ENCODE assay signal across 9 cellular contexts in genomic region chr7:137981175-137981574, GRCh38. TPM values are rescaled to one million over a fixed set of nuclear protein-coding genes. Genes with fewer than 3 reads are reported as not detected.
DNase-seq lines count a peak whose midpoint lies in the region; ATAC-seq, FAIRE-seq and TF ChIP-seq lines count a peak whose summit lies in the region.
"Had no signal": no experiment of that assay in that cellular context is flagged by ENCODE, and none has a peak within 500 bp of the region (broad histone marks: within the 10 kb centered on the region; RNA-seq: fewer than 3 reads in every experiment).

No MANE protein-coding gene starts in this region.

- no TSS peak for BruUV-seq in endothelial cell of umbilical vein (replicated peaks; lab: Mats Ljungman, UMichigan)

- peaks cover 56% of the 10 kb centered on the region for H3K4me1 ChIP-seq in endothelial cell of umbilical vein (ENCODE audit: control insufficient read depth, extremely low read depth, insufficient read depth, low read length)
- peaks cover 84% of the 10 kb centered on the region for H3K4me1 ChIP-seq in skeletal muscle satellite cell (ENCODE audit: control insufficient read depth, insufficient read depth, low read length)
- H3K4me1 ChIP-seq in CD8-positive, alpha-beta memory T cell (ENCODE audit: insufficient read depth, low read length) = no peaks in the 10 kb centered on the region

- no peak for TF ChIP-seq CTCF in endothelial cell of umbilical vein (IDR thresholded peaks at IDR 0.05; ENCODE audit: extremely low read depth in 1 of 2, insufficient read depth in 1 of 2, low read depth in 1 of 2, low read length in 2 of 2)

- no peaks in the 10 kb centered on the region for H4K20me1 ChIP-seq in endothelial cell of umbilical vein (replicated peaks; ENCODE audit: control insufficient read depth, extremely low read depth, insufficient read depth, low read length)

- peak overlapping the region; percentile 32 for H3K27ac ChIP-seq in endothelial cell of umbilical vein (ENCODE audit: insufficient read depth, low read depth, low read length)
- H3K27ac ChIP-seq in CD8-positive, alpha-beta memory T cell (ENCODE audit: low read depth, low read length) = no peak overlapping the region

- H3K9me3 ChIP-seq in endothelial cell of umbilical vein (replicated peaks; ENCODE audit: control insufficient read depth, insufficient read depth, low read length) (no peaks in the 10 kb centered on the region), skeletal muscle satellite cell (replicated peaks; ENCODE audit: low read length) (no peaks in the 10 kb centered on the region)
- H3K9me3 ChIP-seq in CD8-positive, alpha-beta memory T cell (ENCODE audit: low read length) = no peaks in the 10 kb centered on the region

- H3K36me3 ChIP-seq in endothelial cell of umbilical vein (ENCODE audit: control insufficient read depth in 2 of 2, extremely low read depth in 1 of 2, insufficient read depth in 2 of 2, low read length in 2 of 2) (no peaks in the 10 kb centered on the region), skeletal muscle satellite cell (ENCODE audit: insufficient read depth, low read length) (peaks cover 6% of the 10 kb centered on the region)
- no peaks in the 10 kb centered on the region for H3K36me3 ChIP-seq in CD8-positive, alpha-beta memory T cell (ENCODE audit: insufficient read depth, low read length)

- CTCF ChIA-PET in endothelial cell of umbilical vein (lab: Charles Lee) = interaction anchor here (0.9 to 1.8 kb wide), 4 partner anchors 9 to 28 kb away, joined by 3 to 7 read pairs (median 3); partner anchors contain the start of gene CREB3L2
- CTCF ChIA-PET in CD8-positive, alpha-beta memory T cell (lab: Charles Lee) = interaction anchor here (1.4 kb wide), 1 partner anchor 77 kb away, joined by 4 read pairs; no protein-coding TSS in a partner anchor

- peak overlapping the region in 2 of 8 donors; percentile 49 to 52 for H3K27ac Mint-ChIP-seq in CD8-positive, alpha-beta memory T cell

- ATAC-seq in HG02938 (IDR thresholded peaks at IDR 0.05; ENCODE audit: unreplicated experiment) (peak; percentile 5), sciatic nerve (no peak)

- dilution Hi-C loops in endothelial cell of umbilical vein (cut with MboI; ENCODE audit: extremely low pct_ligation_motif_present, low sequenced_read_pairs) = no loop called here

- H3K79me2 ChIP-seq in endothelial cell of umbilical vein (ENCODE audit: control insufficient read depth, insufficient read depth, low read length) = peaks cover 78% of the 10 kb centered on the region

- H3K4me2 ChIP-seq in endothelial cell of umbilical vein (ENCODE audit: insufficient read depth, low read length) (peak overlapping the region; percentile 12), skeletal muscle satellite cell (ENCODE audit: low read length) (peak overlapping the region; percentile 39)

- H3K36me3 Mint-ChIP-seq in CD8-positive, alpha-beta memory T cell = peaks cover 19 to 29% (median 25%) of the 10 kb centered on the region in 3 donors

- DNase-seq in EH (ENCODE audit: low read depth) (peak; percentile 76), endothelial cell of umbilical vein (ENCODE audit: low read depth, low spot score) (no peak), sciatic nerve (ENCODE audit: low spot score) (no peak), medulla oblongata (ENCODE audit: extremely low spot score) (no peak)
- no peak for DNase-seq in CD8-positive, alpha-beta memory T cell
- no peak for DNase-seq in activated CD4-positive, alpha-beta T cell treated with anti-CD3 and anti-CD28 coated beads, Interleukin-2, amount 50 U/mL, for 1 hour
- DNase-seq: NCI-H69 had no signal

- H3K4me3 ChIP-seq in endothelial cell of umbilical vein (replicated peaks in 1 of 3; ENCODE audit: insufficient read depth in 1 of 3, low read depth in 1 of 3, low read length in 3 of 3) = no peak overlapping the region
- H3K4me3 ChIP-seq in skeletal muscle satellite cell (ENCODE audit: low read length) = no peak overlapping the region
- H3K4me3 ChIP-seq in CD8-positive, alpha-beta memory T cell (ENCODE audit: low read length) = no peak overlapping the region

- H3K27me3 Mint-ChIP-seq in CD8-positive, alpha-beta memory T cell = no peaks in the 10 kb centered on the region

- H3K9ac ChIP-seq in endothelial cell of umbilical vein (replicated peaks; ENCODE audit: extremely low read depth, insufficient read depth, low read length) (peak overlapping the region; percentile 6), skeletal muscle satellite cell (ENCODE audit: low read depth, low read length) (peak overlapping the region; percentile 69)

- H3K4me1 Mint-ChIP-seq in CD8-positive, alpha-beta memory T cell = peaks cover 23 to 36% (median 28%) of the 10 kb centered on the region in 3 donors

- TF ChIP-seq POLR2A in endothelial cell of umbilical vein (IDR thresholded peaks at IDR 0.05; ENCODE audit: low read depth, low read length) = no peak

- H3K27me3 ChIP-seq in endothelial cell of umbilical vein (ENCODE audit: control insufficient read depth in 2 of 2, insufficient read depth in 2 of 2, low read length in 2 of 2) (no peaks in the 10 kb centered on the region), skeletal muscle satellite cell (ENCODE audit: control insufficient read depth, insufficient read depth, low read length) (no peaks in the 10 kb centered on the region)
- H3K27me3 ChIP-seq in CD8-positive, alpha-beta memory T cell (ENCODE audit: insufficient read depth, low read length, poor library complexity, severe bottlenecking) = no peaks in the 10 kb centered on the region

- H2AFZ ChIP-seq in endothelial cell of umbilical vein (ENCODE audit: low read depth, low read length) = no peak overlapping the region

- intact Hi-C loops in endothelial cell of umbilical vein (cut with micrococcal nuclease) = no loop called here
- intact Hi-C loops in sciatic nerve (cut with DNase I) = no loop called here

- no peak for FAIRE-seq in endothelial cell of umbilical vein (lab: Jason Lieb, UNC)

- H3K9me1 ChIP-seq in endothelial cell of umbilical vein (replicated peaks; ENCODE audit: control insufficient read depth, extremely low read depth, insufficient read depth, low read length) = no peaks in the 10 kb centered on the region

- H3K4me3 Mint-ChIP-seq in CD8-positive, alpha-beta memory T cell = no peak overlapping the region

- H3K9me3 Mint-ChIP-seq in CD8-positive, alpha-beta memory T cell = peaks cover 0 to 9% (median 7%) of the 10 kb centered on the region in 5 donors

- POLR2A ChIA-PET in endothelial cell of umbilical vein (lab: Charles Lee) = no interaction called here
- POLR2A ChIA-PET in CD8-positive, alpha-beta memory T cell (lab: Charles Lee) = no interaction called here

TF ChIP-seq in endothelial cell of umbilical vein, 7 proteins besides CTCF, POLR2A, EP300 and RAD21:
- TF ChIP-seq EZH2 (IDR thresholded peaks at IDR 0.05; ENCODE audit: borderline replicate concordance, low read depth, low read length, severe bottlenecking) (no peak), GATA2 (IDR thresholded peaks at IDR 0.05; ENCODE audit: insufficient read depth, insufficient read length, low read depth, low read length) (no peak), FOS (IDR thresholded peaks at IDR 0.05; ENCODE audit: borderline replicate concordance, insufficient read depth, low read length) (no peak), MYC (IDR thresholded peaks at IDR 0.05; ENCODE audit: low read depth, low read length) (no peak), JUN (IDR thresholded peaks at IDR 0.05; ENCODE audit: borderline replicate concordance, insufficient read depth, insufficient read length, low read depth) (no peak), POLR2AphosphoS5 (IDR thresholded peaks at IDR 0.05; ENCODE audit: insufficient read depth, low read depth, low read length) (no peak)
- TF ChIP-seq, protein P1, sequence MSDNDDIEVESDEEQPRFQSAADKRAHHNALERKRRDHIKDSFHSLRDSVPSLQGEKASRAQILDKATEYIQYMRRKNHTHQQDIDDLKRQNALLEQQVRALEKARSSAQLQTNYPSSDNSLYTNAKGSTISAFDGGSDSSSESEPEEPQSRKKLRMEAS (IDR thresholded peaks at IDR 0.05; ENCODE audit: insufficient read depth, insufficient read length) = no peak

RNA-seq across cellular contexts. Expression of gene CREB3L2, which starts 20.7 kb away (rescaled TPM):
- 89.5 and 93.4 TPM in 2 replicates for total RNA-seq in endothelial cell of umbilical vein
- 29.6 and 32.1 TPM in 2 replicates for polyA plus RNA-seq in endothelial cell of umbilical vein
- polyA plus RNA-seq in endothelial cell of umbilical vein (2011; cell fraction: cytosol; rRNA removed) = 33.1 and 33.4 TPM in 2 replicates
- 36.1 and 37.2 TPM in 2 replicates for polyA plus RNA-seq in endothelial cell of umbilical vein (2011; cell fraction: nucleus; rRNA removed)
- polyA plus RNA-seq in endothelial cell of umbilical vein (2012) = 26.6 and 30.7 TPM in 2 replicates
- 79.8 and 96.8 TPM in 2 replicates for polyA minus RNA-seq in endothelial cell of umbilical vein
- 14.5 TPM for polyA minus RNA-seq in endothelial cell of umbilical vein (2011; cell fraction: cytosol; rRNA and poly(A)+ RNA removed)
- polyA minus RNA-seq in endothelial cell of umbilical vein (2011; cell fraction: nucleus; rRNA and poly(A)+ RNA removed) = 110 and 141 TPM in 2 replicates
- total RNA-seq in skeletal muscle satellite cell (2012; rRNA removed) = 17.2 and 28.0 TPM in 2 replicates
- total RNA-seq in sciatic nerve = 103 TPM
- total RNA-seq in CD8-positive, alpha-beta memory T cell = 10 to 100 TPM; 23.9 to 25.0 TPM
- polyA plus RNA-seq in CD8-positive, alpha-beta memory T cell = 12.5 TPM
